Comparison of ENCODE assay signal across 10 cellular contexts in genomic region chr13:33537691-33538090, GRCh38.
A peak's percentile ranks its signal among the peaks of the same experiment; 100 is the strongest.
DNase-seq lines count a peak whose midpoint lies in the region; ATAC-seq and TF ChIP-seq lines count a peak whose summit lies in the region.
"Had no signal": no experiment of that assay in that cellular context is flagged by ENCODE, and none has a peak within 500 bp of the region (broad histone marks: within the 10 kb centered on the region; RNA-seq: fewer than 3 reads in every experiment).

No MANE protein-coding gene starts in this region.

- H3F3A ChIP-seq in GM23338 (replicated peaks; ENCODE audit: low read depth) = 0 out of 2 replicates have a peak, but pooled peaks cover 4% of the 10 kb centered on the region

- no peak overlapping the region; the same call in 1 of the 2 replicates for H3K4me2 ChIP-seq in GM23338

- H3K4me1 Mint-ChIP-seq in GM23338 (peaks cover 24% of the 10 kb centered on the region), glutamatergic neuron (ENCODE audit: low read depth, unreplicated experiment) (peaks cover 21% of the 10 kb centered on the region)
- peaks cover 28% of the 10 kb centered on the region for H3K4me1 Mint-ChIP-seq in stimulated activated memory B cell treated with anti-CD40 and anti-IgM and Interleukin-4, amounts not matched to agents 10 μg/mL and 1 μg/mL and 100 μg/mL, for 72 hours

- no peaks in the 10 kb centered on the region for H3K36me3 ChIP-seq in GM23338 (ENCODE audit: insufficient read depth)

- no peaks in the 10 kb centered on the region for H3K9me3 Mint-ChIP-seq in GM23338
- peaks cover 4% of the 10 kb centered on the region for H3K9me3 Mint-ChIP-seq in glutamatergic neuron (ENCODE audit: unreplicated experiment)
- peaks cover 6% of the 10 kb centered on the region for H3K9me3 Mint-ChIP-seq in stimulated activated memory B cell treated with anti-CD40 and anti-IgM and Interleukin-4, amounts not matched to agents 10 μg/mL and 1 μg/mL and 100 μg/mL, for 72 hours

- H3K27me3 ChIP-seq in GM23338 (ENCODE audit: insufficient read depth) = no peaks in the 10 kb centered on the region

- DNase-seq in GM23338 (ENCODE audit: low spot score) (no peak), glutamatergic neuron (no peak), NCI-H748 (lab: John Stamatoyannopoulos, UW; ENCODE audit: unreplicated experiment) (no peak), AG08395 (ENCODE audit: low spot score) (no peak), GM10248 (ENCODE audit: extremely low spot score) (no peak)
- DNase-seq: activated CD8-positive, alpha-beta memory T cell treated with anti-CD3 and anti-CD28 coated beads, Interleukin-2, amount 50 U/mL, for 4 hours had no signal

- no peak overlapping the region for H3K4me3 ChIP-seq in GM23338

- CTCF ChIA-PET in GM10248 (lab: Yijun Ruan, JAX) = interaction anchor here (1.1 to 1.3 kb wide), 2 partner anchors 11 to 186 kb away, joined by 3 read pairs; no protein-coding TSS in a partner anchor

- POLR2A ChIA-PET in GM10248 (lab: Yijun Ruan, JAX) = no interaction called here

- peak overlapping the region; percentile 40; the same call in 1 of the 2 replicates for H2AFZ ChIP-seq in GM23338

- no peaks in the 10 kb centered on the region for H3K9me2 ChIP-seq in GM23338 (ENCODE audit: insufficient read depth)

- H3K4me1 ChIP-seq in GM23338 (ENCODE audit: insufficient read depth) = peaks cover 11% of the 10 kb centered on the region; the same call in 1 of the 2 replicates

- H3K27me3 Mint-ChIP-seq in GM23338 (ENCODE audit: insufficient read depth, low read depth, poor library complexity) (peaks cover 5% of the 10 kb centered on the region), glutamatergic neuron (ENCODE audit: unreplicated experiment) (peaks cover 9% of the 10 kb centered on the region)
- H3K27me3 Mint-ChIP-seq in stimulated activated memory B cell treated with anti-CD40 and anti-IgM and Interleukin-4, amounts not matched to agents 10 μg/mL and 1 μg/mL and 100 μg/mL, for 72 hours = no peaks in the 10 kb centered on the region
- H3K27me3 Mint-ChIP-seq: dendritic cell treated with granulocyte-macrophage colony-stimulating factor and Interleukin-4, amounts not matched to agents 40 ng/mL and 50 ng/mL, for 4 days had no signal

- H3K4me3 Mint-ChIP-seq in GM23338 (no peak overlapping the region), glutamatergic neuron (ENCODE audit: unreplicated experiment) (peak overlapping the region; percentile 5)
- H3K4me3 Mint-ChIP-seq in stimulated activated memory B cell treated with anti-CD40 and anti-IgM and Interleukin-4, amounts not matched to agents 10 μg/mL and 1 μg/mL and 100 μg/mL, for 72 hours = peak overlapping the region; percentile 53
- H3K4me3 Mint-ChIP-seq: dendritic cell treated with granulocyte-macrophage colony-stimulating factor and Interleukin-4, amounts not matched to agents 40 ng/mL and 50 ng/mL, for 4 days had no signal

- no peak for ATAC-seq in GM23338
- no peak for ATAC-seq in stimulated activated memory B cell treated with anti-CD40 and anti-IgM and Interleukin-4, amounts not matched to agents 10 μg/mL and 1 μg/mL and 100 μg/mL, for 72 hours
- no peak for ATAC-seq in GM21526 (IDR thresholded peaks at IDR 0.05; ENCODE audit: low FRiP score, unreplicated experiment)

- 0 out of 2 replicates have a peak overlapping the region, but pooled peaks have one; percentile 45 for H3K27ac Mint-ChIP-seq in GM23338
- no peak overlapping the region for H3K27ac Mint-ChIP-seq in glutamatergic neuron (ENCODE audit: unreplicated experiment)
- peak overlapping the region; percentile 84 for H3K27ac Mint-ChIP-seq in stimulated activated memory B cell treated with anti-CD40 and anti-IgM and Interleukin-4, amounts not matched to agents 10 μg/mL and 1 μg/mL and 100 μg/mL, for 72 hours
- H3K27ac Mint-ChIP-seq: dendritic cell treated with granulocyte-macrophage colony-stimulating factor and Interleukin-4, amounts not matched to agents 40 ng/mL and 50 ng/mL, for 4 days had no signal

- H3K79me2 ChIP-seq in GM23338 (replicated peaks; ENCODE audit: insufficient read depth) = no peaks in the 10 kb centered on the region

- H3K36me3 Mint-ChIP-seq in GM23338 (ENCODE audit: low read depth) = no peaks in the 10 kb centered on the region
- no peaks in the 10 kb centered on the region for H3K36me3 Mint-ChIP-seq in glutamatergic neuron (ENCODE audit: unreplicated experiment)
- H3K36me3 Mint-ChIP-seq in stimulated activated memory B cell treated with anti-CD40 and anti-IgM and Interleukin-4, amounts not matched to agents 10 μg/mL and 1 μg/mL and 100 μg/mL, for 72 hours = no peaks in the 10 kb centered on the region

- H3K27ac ChIP-seq in GM23338 (ENCODE audit: low read depth) (peak overlapping the region; percentile 53; the same call in 1 of the 2 replicates), VCaP (peak overlapping the region; percentile 77)

- no peaks in the 10 kb centered on the region for H4K20me1 ChIP-seq in GM23338 (replicated peaks; ENCODE audit: insufficient read depth)

- TF ChIP-seq CTCF in GM23338 (conservative IDR thresholded peaks at IDR 0.05; ENCODE audit: low read depth in 2 of 2) = no peak
- TF ChIP-seq CTCF in VCaP (conservative IDR thresholded peaks at IDR 0.05) = no peak
- no peak for TF ChIP-seq CTCF in glutamatergic neuron (IDR thresholded peaks at IDR 0.05; ENCODE audit: partially characterized antibody, unreplicated experiment)
- TF ChIP-seq CTCF in GM10248 (IDR thresholded peaks at IDR 0.05; ENCODE audit: control extremely low read depth, extremely low read depth, low read depth, missing control alignments) = no peak

TF ChIP-seq in GM23338, 12 proteins besides CTCF, POLR2A, EP300 and RAD21 (continues in another document):
- TF ChIP-seq EZH2phosphoT487 (IDR thresholded peaks at IDR 0.05; ENCODE audit: unreplicated experiment) = no peak
- TF ChIP-seq STAT1 (IDR thresholded peaks at IDR 0.05; ENCODE audit: unreplicated experiment) = no peak
- TF ChIP-seq ETS1 (IDR thresholded peaks at IDR 0.05) = no peak
- TF ChIP-seq EZH2 (IDR thresholded peaks at IDR 0.05; ENCODE audit: low read depth, unreplicated experiment) = no peak
